In genomic region chr10:51489009-51489408, GRCh38 we compare ENCODE assay signal across 18 cellular contexts.
DNase-seq lines count a peak whose midpoint lies in the region; ATAC-seq and TF ChIP-seq lines count a peak whose summit lies in the region.
"Had no signal": no experiment of that assay in that cellular context is flagged by ENCODE, and none has a peak within 500 bp of the region (broad histone marks: within the 10 kb centered on the region; RNA-seq: fewer than 3 reads in every experiment).

No MANE protein-coding gene starts in this region.

- no peak overlapping the region for H3K56ac ChIP-seq in mesendoderm (ENCODE audit: low read length)

- H2AFZ ChIP-seq in hepatocyte = no peak overlapping the region

- no peak overlapping the region for H3K27ac ChIP-seq in hepatocyte
- no peak overlapping the region for H3K27ac ChIP-seq in mesendoderm (ENCODE audit: low read depth, low read length)
- H3K27ac ChIP-seq in tibial artery = no peak overlapping the region
- H3K27ac ChIP-seq: 22Rv1; A549; BLaER1 treated with 17β-estradiol and CSF1 and Interleukin-3, amounts not matched to agents 10 nM and 100 nM; C4-2B had no signal

- no peak overlapping the region for H2BK120ac ChIP-seq in mesendoderm (ENCODE audit: low read depth, low read length)

- H2AK5ac ChIP-seq in mesendoderm (ENCODE audit: low read length) = no peak overlapping the region

- no peak overlapping the region for H4K5ac ChIP-seq in mesendoderm (ENCODE audit: low read length)

- no peak overlapping the region for H3K27ac Mint-ChIP-seq in osteocyte (ENCODE audit: unreplicated experiment)
- H3K27ac Mint-ChIP-seq: B cell; CD4-positive, alpha-beta T cell; CD8-positive, alpha-beta T cell had no signal

- H3K23ac ChIP-seq in mesendoderm (ENCODE audit: low read length) = no peak overlapping the region

- no peak overlapping the region for H4K8ac ChIP-seq in mesendoderm (ENCODE audit: low read depth, low read length)

- H3K4me2 ChIP-seq in hepatocyte (peak overlapping the region; percentile 13), mesendoderm (ENCODE audit: low read length) (no peak overlapping the region)
- H3K4me2 ChIP-seq: A549; BLaER1 treated with 17β-estradiol and CSF1 and Interleukin-3, amounts not matched to agents 10 nM and 100 nM had no signal

- no peak overlapping the region for H3K18ac ChIP-seq in mesendoderm (ENCODE audit: low read length)

- no peaks in the 10 kb centered on the region for H3K27me3 ChIP-seq in hepatocyte
- H3K27me3 ChIP-seq in mesendoderm (ENCODE audit: insufficient read depth, low read length, poor library complexity) = no peaks in the 10 kb centered on the region
- H3K27me3 ChIP-seq in tibial artery = no peaks in the 10 kb centered on the region
- H3K27me3 ChIP-seq: BLaER1 treated with 17β-estradiol and CSF1 and Interleukin-3, amounts not matched to agents 10 nM and 100 nM had no signal

- H3K79me2 ChIP-seq in hepatocyte = no peaks in the 10 kb centered on the region
- H3K79me2 ChIP-seq in mesendoderm (ENCODE audit: control insufficient read depth, insufficient read depth, low read length) = no peaks in the 10 kb centered on the region

- H3K4me1 ChIP-seq in hepatocyte (ENCODE audit: insufficient read depth) (no peaks in the 10 kb centered on the region), mesendoderm (ENCODE audit: control insufficient read depth, low read depth, low read length) (no peaks in the 10 kb centered on the region), mucosa of descending colon (ENCODE audit: low read depth) (peaks cover 8% of the 10 kb centered on the region), tibial artery (peaks cover 0 to 32% (median 6%) of the 10 kb centered on the region in 4 donors)
- H3K4me1 ChIP-seq: A549; BLaER1 treated with 17β-estradiol and CSF1 and Interleukin-3, amounts not matched to agents 10 nM and 100 nM; Caco-2 had no signal

- H3K9me3 Mint-ChIP-seq in osteocyte (ENCODE audit: unreplicated experiment) = no peaks in the 10 kb centered on the region
- H3K9me3 Mint-ChIP-seq: CD4-positive, alpha-beta T cell; CD8-positive, alpha-beta T cell had no signal

- H3K27me3 Mint-ChIP-seq in osteocyte (ENCODE audit: unreplicated experiment) = no peaks in the 10 kb centered on the region
- H3K27me3 Mint-ChIP-seq: B cell; CD4-positive, alpha-beta T cell had no signal

- H3K4me3 ChIP-seq in hepatocyte (no peak overlapping the region), mesendoderm (ENCODE audit: low read length) (no peak overlapping the region), mucosa of descending colon (no peak overlapping the region), tibial artery (no peak overlapping the region)
- H3K4me3 ChIP-seq: A549; BLaER1 treated with 17β-estradiol and CSF1 and Interleukin-3, amounts not matched to agents 10 nM and 100 nM had no signal

- H3K36me3 Mint-ChIP-seq in osteocyte (ENCODE audit: unreplicated experiment) = no peaks in the 10 kb centered on the region
- H3K36me3 Mint-ChIP-seq: CD8-positive, alpha-beta T cell had no signal

- H3K9me3 ChIP-seq in hepatocyte (ENCODE audit: low read depth) (no peaks in the 10 kb centered on the region), mucosa of descending colon (no peaks in the 10 kb centered on the region), tibial artery (no peaks in the 10 kb centered on the region)
- H3K9me3 ChIP-seq: A549; BLaER1 treated with 17β-estradiol and CSF1 and Interleukin-3, amounts not matched to agents 10 nM and 100 nM; Caco-2 had no signal

- no peak overlapping the region for H2BK15ac ChIP-seq in mesendoderm (replicated peaks; ENCODE audit: low read depth)

- DNase-seq in hepatocyte (ENCODE audit: low spot score) (no peak), mesendoderm (peak; percentile 61), mucosa of descending colon (no peak), HuH-7 (ENCODE audit: low spot score) (no peak), osteocyte (ENCODE audit: extremely low spot score, unreplicated experiment) (no peak), tibial artery (no peak)
- DNase-seq: AML-193; Caco-2; Calu3; CD4-positive, alpha-beta T cell; CD8-positive, alpha-beta T cell; DMS79 treated with DMSO at 0.1 percent for 48 hours; GF-D8 had no signal

- no peak overlapping the region for H3K4ac ChIP-seq in mesendoderm (ENCODE audit: low read depth, low read length)

- no peaks in the 10 kb centered on the region for H3K4me1 Mint-ChIP-seq in osteocyte (ENCODE audit: unreplicated experiment)
- H3K4me1 Mint-ChIP-seq: B cell had no signal

- no peak overlapping the region for H3K4me3 Mint-ChIP-seq in osteocyte (ENCODE audit: unreplicated experiment)
- H3K4me3 Mint-ChIP-seq: B cell; CD4-positive, alpha-beta T cell; CD8-positive, alpha-beta T cell had no signal

- H3K79me1 ChIP-seq in mesendoderm (ENCODE audit: low read length) = no peaks in the 10 kb centered on the region

- no peaks in the 10 kb centered on the region for H3K9me2 ChIP-seq in hepatocyte (replicated peaks; ENCODE audit: insufficient read depth)

- TF ChIP-seq CTCF in hepatocyte (IDR thresholded peaks at IDR 0.05; ENCODE audit: poor library complexity) (no peak), mucosa of descending colon (IDR thresholded peaks at IDR 0.05) (no peak), osteocyte (IDR thresholded peaks at IDR 0.05) (no peak), tibial artery (IDR thresholded peaks at IDR 0.05) (no peak)

- whole genome bisulfite sequencing in hepatocyte (ENCODE audit: low lambda C conversion rate, missing lambda C conversion rate) = 38% methylated on average over 3 of the region's 3 CpGs
- WGBS in mesendoderm (ENCODE audit: extremely low coverage, insufficient coverage, low lambda C conversion rate) = no CpG with 5 or more reads among the region's 3 CpGs

- H3K36me3 ChIP-seq in hepatocyte (replicated peaks; ENCODE audit: insufficient read depth, low read depth) = no peaks in the 10 kb centered on the region
- no peaks in the 10 kb centered on the region for H3K36me3 ChIP-seq in mesendoderm (ENCODE audit: control insufficient read depth, insufficient read depth, low read length)
- H3K36me3 ChIP-seq in mucosa of descending colon (ENCODE audit: low read depth) = no peaks in the 10 kb centered on the region
- H3K36me3 ChIP-seq in tibial artery = no peaks in the 10 kb centered on the region
- H3K36me3 ChIP-seq: BLaER1 treated with 17β-estradiol and CSF1 and Interleukin-3, amounts not matched to agents 10 nM and 100 nM had no signal

- no peaks in the 10 kb centered on the region for H4K20me1 ChIP-seq in hepatocyte (ENCODE audit: insufficient read depth, poor library complexity, severe bottlenecking)
- H4K20me1 ChIP-seq: BLaER1 treated with 17β-estradiol and CSF1 and Interleukin-3, amounts not matched to agents 10 nM and 100 nM had no signal

- no peak overlapping the region for H3K9ac ChIP-seq in mesendoderm (ENCODE audit: low read length)
- H3K9ac ChIP-seq: BLaER1 treated with 17β-estradiol and CSF1 and Interleukin-3, amounts not matched to agents 10 nM and 100 nM had no signal

- intact Hi-C loops in mucosa of descending colon (cut with DNase I, micrococcal nuclease) (no loop called here), tibial artery (cut with DNase I; ENCODE audit: low total_unique reads) (no loop called here)

- no peak overlapping the region for H2BK5ac ChIP-seq in mesendoderm (ENCODE audit: low read length)

- ATAC-seq in mucosa of descending colon = peak; percentile 48
- ATAC-seq: A549; CD8-positive, alpha-beta T cell had no signal
